Comparison of ENCODE assay signal across 17 cellular contexts in genomic region chr12:124346425-124347168, GRCh38. TPM values are rescaled to one million over a fixed set of nuclear protein-coding genes. Genes with fewer than 3 reads are reported as not detected.
DNase-seq lines count a peak whose midpoint lies in the region; ATAC-seq, FAIRE-seq and TF ChIP-seq lines count a peak whose summit lies in the region.
"Had no signal": no experiment of that assay in that cellular context is flagged by ENCODE, and none has a peak within 500 bp of the region (broad histone marks: within the 10 kb centered on the region; RNA-seq: fewer than 3 reads in every experiment).

No MANE protein-coding gene starts in this region.

- H2BK15ac ChIP-seq in IMR-90 (ENCODE audit: low read depth, low read length) (no peak overlapping the region), H1 (ENCODE audit: low read length) (no peak overlapping the region)

- H3K9me3 ChIP-seq in HEK293 (ENCODE audit: control insufficient read depth, insufficient read depth, low read depth, low read length) (no peaks in the 10 kb centered on the region), IMR-90 (ENCODE audit: control insufficient read depth, insufficient read depth, low read length) (no peaks in the 10 kb centered on the region), H1 (ENCODE audit: insufficient read depth in 2 of 2, low read depth in 1 of 2, low read length in 1 of 2) (no peaks in the 10 kb centered on the region), gastrocnemius medialis (no peaks in the 10 kb centered on the region)

- no peak overlapping the region for H2AK5ac ChIP-seq in IMR-90 (ENCODE audit: low read depth, low read length)
- no peak overlapping the region for H2AK5ac ChIP-seq in H1 (ENCODE audit: low read depth, low read length)

- H4K5ac ChIP-seq in IMR-90 (ENCODE audit: low read depth, low read length) (no peak overlapping the region), H1 (ENCODE audit: insufficient read length, low read depth, low read length) (no peak overlapping the region)

- H3K4me2 ChIP-seq in IMR-90 (ENCODE audit: low read depth, low read length) (no peak overlapping the region), H1 (ENCODE audit: insufficient read depth in 1 of 2, low read depth in 2 of 2, low read length in 2 of 2) (no peak overlapping the region)
- H3K4me2 ChIP-seq: GM23338 had no signal

- H3K4me3 ChIP-seq in HEK293 (ENCODE audit: low read depth, low read length) (no peak overlapping the region), IMR-90 (ENCODE audit: insufficient read depth, low read depth, low read length) (no peak overlapping the region), H1 (ENCODE audit: extremely low read depth in 1 of 4, insufficient read depth in 2 of 4, low read depth in 3 of 4, low read length in 4 of 4) (no peak overlapping the region), gastrocnemius medialis (no peak overlapping the region)
- H3K4me3 ChIP-seq: GM12878, GM23338 had no signal

- no peak for DNase-seq in IMR-90
- no peak for DNase-seq in H1 (ENCODE audit: low read depth in 1 of 2, low spot score in 2 of 2)
- DNase-seq in gastrocnemius medialis, result no peak
- no peak for DNase-seq in nephron progenitor cell
- DNase-seq in NCI-H526 treated with DMSO at 0.1 percent for 48 hours (lab: John Stamatoyannopoulos, UW), result no peak
- no peak for DNase-seq in activated CD8-positive, alpha-beta memory T cell treated with anti-CD3 and anti-CD28 coated beads, Interleukin-2, amount 10 ng/mL, durations not matched to agents 7 days and 5 days
- DNase-seq: AML-193; CD4-positive, alpha-beta memory T cell; DMS79 treated with DMSO at 0.1 percent for 48 hours; H7 had no signal

- no peak for TF ChIP-seq EP300 in H1 (IDR thresholded peaks at IDR 0.05; ENCODE audit: borderline replicate concordance in 1 of 2, low read depth in 2 of 2, low read length in 2 of 2)

- H3K4ac ChIP-seq in IMR-90 (ENCODE audit: low read depth, low read length) (no peak overlapping the region), H1 (replicated peaks; ENCODE audit: insufficient read length, low read depth, low read length) (no peak overlapping the region)

- H4K20me1 ChIP-seq in IMR-90 (ENCODE audit: insufficient read depth, low read length) (peaks cover 24% of the 10 kb centered on the region; the same call in 1 of the 2 replicates), H1 (replicated peaks in 1 of 2; ENCODE audit: control insufficient read depth in 1 of 2, insufficient read depth in 2 of 2, low read length in 2 of 2) (peaks cover 0 to 12% of the 10 kb centered on the region in 2 experiments)

- H3K36me3 ChIP-seq in HEK293 (ENCODE audit: control insufficient read depth in 2 of 2, insufficient read depth in 1 of 2, low read length in 2 of 2), result peaks cover 7 to 89% of the 10 kb centered on the region in 2 experiments; a peak in 2 of 3 replicates
- peaks cover 87% of the 10 kb centered on the region for H3K36me3 ChIP-seq in IMR-90 (ENCODE audit: control insufficient read depth, insufficient read depth, low read length)
- H3K36me3 ChIP-seq in H1 (ENCODE audit: control insufficient read depth in 2 of 4, insufficient read depth in 4 of 4, low read length in 3 of 4), result peaks cover 15 to 49% (median 42%) of the 10 kb centered on the region in 4 experiments
- peaks cover 0 to 96% of the 10 kb centered on the region in 2 donors for H3K36me3 ChIP-seq in gastrocnemius medialis

- H2AK9ac ChIP-seq in IMR-90 (replicated peaks; ENCODE audit: low read depth, low read length, poor library complexity), result no peak overlapping the region

- no peak overlapping the region for H2BK20ac ChIP-seq in IMR-90 (ENCODE audit: low read depth, low read length)
- H2BK20ac ChIP-seq in H1 (ENCODE audit: low read length), result no peak overlapping the region

- H3K36me3 Mint-ChIP-seq in nephron progenitor cell (ENCODE audit: low read depth), result peaks cover 35% of the 10 kb centered on the region
- H3K36me3 Mint-ChIP-seq in activated CD8-positive, alpha-beta memory T cell treated with anti-CD3 and anti-CD28 coated beads, Interleukin-2, amount 10 ng/mL, durations not matched to agents 7 days and 5 days, result peaks cover 8% of the 10 kb centered on the region

- no peaks in the 10 kb centered on the region for H3K23me2 ChIP-seq in H1 (ENCODE audit: low read depth, low read length)

- H3K4me3 Mint-ChIP-seq in nephron progenitor cell, result no peak overlapping the region
- H3K4me3 Mint-ChIP-seq in activated CD8-positive, alpha-beta memory T cell treated with anti-CD3 and anti-CD28 coated beads, Interleukin-2, amount 10 ng/mL, durations not matched to agents 7 days and 5 days, result no peak overlapping the region
- H3K4me3 Mint-ChIP-seq: CD14-positive monocyte; CD4-positive, alpha-beta memory T cell; GM23338 had no signal

- H3K27ac Mint-ChIP-seq in nephron progenitor cell, result no peak overlapping the region
- no peak overlapping the region for H3K27ac Mint-ChIP-seq in activated CD8-positive, alpha-beta memory T cell treated with anti-CD3 and anti-CD28 coated beads, Interleukin-2, amount 10 ng/mL, durations not matched to agents 7 days and 5 days
- H3K27ac Mint-ChIP-seq: CD4-positive, alpha-beta memory T cell; GM23338 had no signal

- H2AFZ ChIP-seq in IMR-90 (replicated peaks; ENCODE audit: low read length, poor library complexity) (peak overlapping the region; percentile 19), H1 (ENCODE audit: low read length) (no peak overlapping the region)
- H2AFZ ChIP-seq: GM23338 had no signal

- in situ Hi-C loops in IMR-90 (cut with MboI; ENCODE audit: low sequenced_read_pairs) (no loop called here), gastrocnemius medialis (cut with MboI; ENCODE audit: low sequenced_read_pairs in 4 of 4) (loop anchor here in 1 of 4 donors (10.0 kb wide), 1 partner anchor 418 kb away; no protein-coding TSS in a partner anchor)

- H2BK120ac ChIP-seq in IMR-90 (ENCODE audit: low read depth, low read length) (no peak overlapping the region), H1 (replicated peaks; ENCODE audit: low read depth, low read length) (no peak overlapping the region)

- no peak overlapping the region for H3K14ac ChIP-seq in IMR-90 (replicated peaks; ENCODE audit: low read depth, low read length)
- no peak overlapping the region for H3K14ac ChIP-seq in H1 (ENCODE audit: insufficient read length)

- dilution Hi-C loops in IMR-90 (cut with HindIII; ENCODE audit: low sequenced_read_pairs, unreplicated experiment), result no loop called here

- FAIRE-seq in H1 (lab: Jason Lieb, UNC), result no peak
- FAIRE-seq: A204.1, GM12878 had no signal

- TF ChIP-seq POLR2A in IMR-90 (IDR thresholded peaks at IDR 0.05; ENCODE audit: low read depth, low read length) (no peak), H1 (IDR thresholded peaks at IDR 0.05; ENCODE audit: control extremely low read depth in 1 of 2, low read depth in 2 of 2, low read length in 2 of 2) (no peak), gastrocnemius medialis (IDR thresholded peaks at IDR 0.05) (no peak)

- H3K27ac ChIP-seq in HEK293 (ENCODE audit: extremely low read depth, low read depth, low read length), result no peak overlapping the region
- no peak overlapping the region for H3K27ac ChIP-seq in IMR-90 (ENCODE audit: insufficient read depth, low read length)
- no peak overlapping the region for H3K27ac ChIP-seq in H1 (ENCODE audit: low read depth, low read length)
- H3K27ac ChIP-seq in gastrocnemius medialis, result peak overlapping the region; percentile 63 to 82 (median 72)

- no peak for TF ChIP-seq RAD21 in IMR-90 (IDR thresholded peaks at IDR 0.05; ENCODE audit: low read length)
- no peak for TF ChIP-seq RAD21 in H1 (IDR thresholded peaks at IDR 0.05 in 1 of 2, conservative IDR thresholded peaks at IDR 0.05 in 1 of 2; ENCODE audit: low read depth in 2 of 2, low read length in 2 of 2)

- no peak for ATAC-seq in IMR-90 (ENCODE audit: low read depth)
- ATAC-seq in gastrocnemius medialis, result no peak
- no peak for ATAC-seq in activated CD8-positive, alpha-beta memory T cell treated with anti-CD3 and anti-CD28 coated beads, Interleukin-2, amount 10 ng/mL, durations not matched to agents 7 days and 5 days
- ATAC-seq: GM12878, GM23338, HCT116 had no signal

- no peak overlapping the region for H3K56ac ChIP-seq in IMR-90 (ENCODE audit: extremely low read depth, insufficient read depth, low read length)
- H3K56ac ChIP-seq in H1 (replicated peaks; ENCODE audit: insufficient read length, low read depth, low read length), result no peak overlapping the region

- no peaks in the 10 kb centered on the region for H3K27me3 Mint-ChIP-seq in nephron progenitor cell (ENCODE audit: low read depth, poor library complexity)
- no peaks in the 10 kb centered on the region for H3K27me3 Mint-ChIP-seq in activated CD8-positive, alpha-beta memory T cell treated with anti-CD3 and anti-CD28 coated beads, Interleukin-2, amount 10 ng/mL, durations not matched to agents 7 days and 5 days
- H3K27me3 Mint-ChIP-seq: CD4-positive, alpha-beta memory T cell had no signal

- POLR2A ChIA-PET in HEK293 (lab: Yijun Ruan, JAX), result no interaction called here
- POLR2A ChIA-PET in IMR-90 (lab: Charles Lee; ENCODE audit: unreplicated experiment), result no interaction called here
- POLR2A ChIA-PET in H1 (lab: Charles Lee; ENCODE audit: partially characterized antibody), result interaction anchor here (0.7 kb wide), 1 partner anchor 9 kb away, joined by 3 read pairs; no protein-coding TSS in a partner anchor

- H4K8ac ChIP-seq in IMR-90 (ENCODE audit: low read depth in 2 of 2, low read length in 2 of 2) (no peak overlapping the region), H1 (ENCODE audit: extremely low read depth, insufficient read depth, low read length) (0 out of 2 replicates have a peak overlapping the region, but pooled peaks have one; percentile 51)

- no TSS peak for BruUV-seq in IMR-90 (replicated peaks; lab: Mats Ljungman, UMichigan)

- H2BK5ac ChIP-seq in IMR-90 (ENCODE audit: low read depth, low read length, poor library complexity, severe bottlenecking), result no peak overlapping the region
- H2BK5ac ChIP-seq in H1 (ENCODE audit: low read depth, low read length), result no peak overlapping the region

- H3K9me3 Mint-ChIP-seq in nephron progenitor cell, result no peaks in the 10 kb centered on the region
- no peaks in the 10 kb centered on the region for H3K9me3 Mint-ChIP-seq in activated CD8-positive, alpha-beta memory T cell treated with anti-CD3 and anti-CD28 coated beads, Interleukin-2, amount 10 ng/mL, durations not matched to agents 7 days and 5 days (ENCODE audit: low read depth)
- H3K9me3 Mint-ChIP-seq: CD14-positive monocyte; CD4-positive, alpha-beta memory T cell; GM23338 had no signal

- H4K91ac ChIP-seq in IMR-90 (ENCODE audit: insufficient read depth, low read depth, low read length), result no peak overlapping the region
- H4K91ac ChIP-seq in H1 (replicated peaks; ENCODE audit: insufficient read length, low read length), result no peak overlapping the region

- no peaks in the 10 kb centered on the region for H3K79me2 ChIP-seq in H1 (ENCODE audit: control insufficient read depth in 1 of 2, insufficient read depth in 2 of 2, low read length in 2 of 2)

- H3K23ac ChIP-seq in IMR-90 (ENCODE audit: low read depth, low read length) (no peak overlapping the region), H1 (ENCODE audit: insufficient read length) (no peak overlapping the region)

- H3K9ac ChIP-seq in IMR-90 (ENCODE audit: low read depth, low read length) (no peak overlapping the region), H1 (replicated peaks in 1 of 4; ENCODE audit: extremely low read depth in 1 of 4, low read depth in 3 of 4, low read length in 3 of 4) (no peak overlapping the region)

- CTCF ChIA-PET in HEK293 (lab: Yijun Ruan, JAX), result interaction anchor here (0.7 to 1.1 kb wide), 2 partner anchors 392 to 424 kb away, joined by 3 read pairs; no protein-coding TSS in a partner anchor
- CTCF ChIA-PET in IMR-90 (lab: Yijun Ruan, JAX), result no interaction called here
- CTCF ChIA-PET in H1 (lab: Charles Lee; ENCODE audit: partially characterized antibody), result interaction anchor here (0.6 to 2.9 kb wide), 29 partner anchors 9 to 428 kb away, joined by 3 to 14 read pairs (median 3); no protein-coding TSS in a partner anchor
- CTCF ChIA-PET in activated CD8-positive, alpha-beta memory T cell treated with anti-CD3 and anti-CD28 coated beads, Interleukin-2, amount 10 ng/mL, durations not matched to agents 7 days and 5 days (lab: Charles Lee), result interaction anchor here (0.7 to 1.6 kb wide), 6 partner anchors 125 to 428 kb away, joined by 3 to 8 read pairs (median 4); no protein-coding TSS in a partner anchor

- H3K9me1 ChIP-seq in IMR-90 (ENCODE audit: insufficient read depth, low read length), result no peaks in the 10 kb centered on the region

- no peak for TF ChIP-seq CTCF in HEK293 (tag by site-specific recombination; IDR thresholded peaks at IDR 0.05)
- TF ChIP-seq CTCF in IMR-90 (conservative IDR thresholded peaks at IDR 0.05; ENCODE audit: low read depth, low read length), result no peak
- TF ChIP-seq CTCF in H1 (IDR thresholded peaks at IDR 0.05; ENCODE audit: control extremely low read depth in 1 of 3, insufficient read depth in 1 of 3, low read depth in 1 of 3, low read length in 3 of 3), result no peak
- no peak for TF ChIP-seq CTCF in gastrocnemius medialis (IDR thresholded peaks at IDR 0.05 in 4 of 5, conservative IDR thresholded peaks at IDR 0.05 in 1 of 5)
- no peak for TF ChIP-seq CTCF in nephron progenitor cell (IDR thresholded peaks at IDR 0.05)

- H3K4me1 ChIP-seq in HEK293 (ENCODE audit: control insufficient read depth, insufficient read depth, low read length) (no peaks in the 10 kb centered on the region), IMR-90 (ENCODE audit: control insufficient read depth, insufficient read depth, low read length) (no peaks in the 10 kb centered on the region), H1 (replicated peaks in 1 of 4; ENCODE audit: control insufficient read depth in 3 of 4, insufficient read depth in 4 of 4, low read length in 3 of 4) (no peaks in the 10 kb centered on the region), gastrocnemius medialis (peaks cover 0 to 4% of the 10 kb centered on the region in 2 donors)

- H3K18ac ChIP-seq in IMR-90 (ENCODE audit: low read depth, low read length) (no peak overlapping the region), H1 (ENCODE audit: extremely low read depth, low read length) (no peak overlapping the region)

- 99% methylated on average over 23 of the region's 38 CpGs; no CpG with 5 or more reads in 1 of the 2 experiments for WGBS in IMR-90 (ENCODE audit: extremely low coverage in 2 of 2, insufficient read length in 1 of 2), 2 experiments
- 93% methylated on average over 37 of the region's 38 CpGs; no CpG with 5 or more reads in 1 of the 2 experiments for WGBS in H1 (ENCODE audit: extremely low coverage in 1 of 2, insufficient coverage in 1 of 2, insufficient read length in 1 of 2, insufficient replicate concordance in 2 of 2, low coverage in 1 of 2, low lambda C conversion rate in 2 of 2, missing lambda C conversion rate in 1 of 2), 2 experiments

- no peak overlapping the region for H2BK12ac ChIP-seq in H1 (ENCODE audit: low read depth, low read length)

- H3K27me3 ChIP-seq in IMR-90 (ENCODE audit: control insufficient read depth, insufficient read depth, low read length) (no peaks in the 10 kb centered on the region), H1 (replicated peaks in 1 of 4; ENCODE audit: control insufficient read depth in 3 of 4, extremely low read depth in 1 of 4, insufficient read depth in 3 of 4, low read length in 3 of 4) (no peaks in the 10 kb centered on the region), gastrocnemius medialis (no peaks in the 10 kb centered on the region)

- peaks cover 41 to 52% of the 10 kb centered on the region in 2 experiments for H3K79me1 ChIP-seq in IMR-90 (ENCODE audit: low read depth in 1 of 2, low read length in 2 of 2)
- H3K79me1 ChIP-seq in H1 (ENCODE audit: low read depth, low read length), result no peaks in the 10 kb centered on the region

- H3K4me1 Mint-ChIP-seq in nephron progenitor cell, result no peaks in the 10 kb centered on the region
- no peaks in the 10 kb centered on the region for H3K4me1 Mint-ChIP-seq in activated CD8-positive, alpha-beta memory T cell treated with anti-CD3 and anti-CD28 coated beads, Interleukin-2, amount 10 ng/mL, durations not matched to agents 7 days and 5 days
- H3K4me1 Mint-ChIP-seq: CD14-positive monocyte, GM23338 had no signal

- intact Hi-C loops in IMR-90 (cut with micrococcal nuclease), result no loop called here
- intact Hi-C loops in gastrocnemius medialis (cut with DNase I; ENCODE audit: low total_unique reads), result no loop called here

RNA-seq across cellular contexts. Expression of gene RFLNA, which starts 51.7 kb away (rescaled TPM):
- total RNA-seq in IMR-90 (2012; rRNA removed) (not detected in 2 replicates), gastrocnemius medialis (1 to 10 TPM in 1 of 4 donors, under 1 TPM in 3; 0.15 to 1.1 (median 0.23) TPM)
- polyA plus RNA-seq in IMR-90 (2012; rRNA removed) (not detected in 2 replicates), H1 (2011; rRNA removed) (6.6 and 9.3 TPM in 2 replicates)
- not detected in 2 replicates for polyA plus RNA-seq in IMR-90 (2012; cell fraction: cytosol; rRNA removed)
- not detected in 2 replicates for polyA plus RNA-seq in IMR-90 (2012; cell fraction: nucleus; rRNA removed; ENCODE audit: low replicate concordance)
- 6.4 and 8.1 TPM in 2 replicates for total RNA-seq in H1 (2021; fragmentation: NEBNext Ultra II Directional; extraction: Animal tissue kit (Norgen Biotek cat#: 25700))
- 6.2 TPM for polyA plus RNA-seq in H1 (2011; cell fraction: cytosol; rRNA removed)
- polyA plus RNA-seq in H1 (2011; cell fraction: nucleus; rRNA removed), result 12.7 TPM
- 4.3 to 7.5 TPM (median 7.1 TPM) in 4 replicates for polyA plus RNA-seq in H1 (2012, experiment 1 of 2)
- polyA plus RNA-seq in H1 (2012, experiment 2 of 2), result 5.4 TPM
- 3.6 TPM for polyA plus RNA-seq in H1 (2013, experiment 1 of 2)
- polyA plus RNA-seq in H1 (2013, experiment 2 of 2), result 2.4 TPM
- 4.4 and 6.3 TPM in 2 replicates for polyA minus RNA-seq in H1 (2011; rRNA and poly(A)+ RNA removed)
- 5.9 TPM for polyA minus RNA-seq in H1 (2011; cell fraction: cytosol; rRNA and poly(A)+ RNA removed)
- 8.8 TPM for polyA minus RNA-seq in H1 (2011; cell fraction: nucleus; rRNA and poly(A)+ RNA removed)
- not detected for total RNA-seq in activated CD8-positive, alpha-beta memory T cell treated with anti-CD3 and anti-CD28 coated beads, Interleukin-2, amount 10 ng/mL, durations not matched to agents 7 days and 5 days
- total RNA-seq: CD4-positive, alpha-beta memory T cell; GM12878 had no signal
- polyA plus RNA-seq: BJ; CD14-positive monocyte; CD4-positive, alpha-beta memory T cell had no signal

Comparison
In these comparisons a context has a peak if more than half of its experiments do, and no peak if none do; other contexts are left out.
1. H3K27ac ChIP-seq: peak in gastrocnemius medialis (4 of 4); none in HEK293 (single experiment), IMR-90 (single experiment) and H1 (single experiment).